ENCODE assay signal across 8 cellular contexts in genomic region chr13:44989941-44990340, GRCh38. TPM values are rescaled to one million over a fixed set of nuclear protein-coding genes. Genes with fewer than 3 reads are reported as not detected.
DNase-seq lines count a peak whose midpoint lies in the region.

No MANE protein-coding gene starts in this region.

- H3K9me3 Mint-ChIP-seq in activated CD4-positive, alpha-beta T cell treated with anti-CD3 and anti-CD28 coated beads, Interleukin-2, amount 10 ng/mL, durations not matched to agents 24 days and 14 days = no peaks in the 10 kb centered on the region
- no peaks in the 10 kb centered on the region for H3K9me3 Mint-ChIP-seq in dendritic cell treated with granulocyte-macrophage colony-stimulating factor and Interleukin-4, amounts not matched to agents 40 ng/mL and 50 ng/mL, for 4 days

- H3K4me3 ChIP-seq in NT2/D1 (ENCODE audit: insufficient read length, low read depth) (peak overlapping the region; percentile 92), mucosa of stomach (ENCODE audit: low read length) (peak overlapping the region; percentile 91)

- H3K27me3 ChIP-seq in NT2/D1 (ENCODE audit: insufficient read depth, insufficient read length) (no peaks in the 10 kb centered on the region), mucosa of stomach (ENCODE audit: control insufficient read depth, insufficient read depth, low read length) (no peaks in the 10 kb centered on the region)

- H3K4me1 ChIP-seq in NT2/D1 (ENCODE audit: insufficient read depth, insufficient read length) (no peaks in the 10 kb centered on the region), mucosa of stomach (ENCODE audit: control insufficient read depth, insufficient read depth, low read length) (peaks cover 7% of the 10 kb centered on the region)

- peaks cover 46% of the 10 kb centered on the region for H3K4me1 Mint-ChIP-seq in activated CD4-positive, alpha-beta T cell treated with anti-CD3 and anti-CD28 coated beads, Interleukin-2, amount 10 ng/mL, durations not matched to agents 24 days and 14 days
- peaks cover 33% of the 10 kb centered on the region for H3K4me1 Mint-ChIP-seq in dendritic cell treated with granulocyte-macrophage colony-stimulating factor and Interleukin-4, amounts not matched to agents 40 ng/mL and 50 ng/mL, for 4 days (ENCODE audit: low read depth)

- H3K36me3 Mint-ChIP-seq in activated CD4-positive, alpha-beta T cell treated with anti-CD3 and anti-CD28 coated beads, Interleukin-2, amount 10 ng/mL, durations not matched to agents 24 days and 14 days (ENCODE audit: low read depth) = peaks cover 20% of the 10 kb centered on the region
- H3K36me3 Mint-ChIP-seq in dendritic cell treated with granulocyte-macrophage colony-stimulating factor and Interleukin-4, amounts not matched to agents 40 ng/mL and 50 ng/mL, for 4 days (ENCODE audit: low read depth) = peaks cover 34% of the 10 kb centered on the region

- peak; percentile 74 for DNase-seq in activated CD4-positive, alpha-beta T cell treated with anti-CD3 and anti-CD28 coated beads, Interleukin-2, amount 10 ng/mL, durations not matched to agents 24 days and 14 days
- no peak for DNase-seq in activated CD4-positive, alpha-beta T cell treated with anti-CD3 and anti-CD28 coated beads for 48 hours
- DNase-seq in NT2/D1 (ENCODE audit: low read depth, low spot score) (no peak), posterior vena cava (ENCODE audit: low spot score) (no peak), inferior parietal cortex (ENCODE audit: extremely low spot score) (no peak), A172 (ENCODE audit: low spot score) (no peak)

- peak overlapping the region; percentile 99 for H3K4me3 Mint-ChIP-seq in activated CD4-positive, alpha-beta T cell treated with anti-CD3 and anti-CD28 coated beads, Interleukin-2, amount 10 ng/mL, durations not matched to agents 24 days and 14 days
- peak overlapping the region; percentile 95 for H3K4me3 Mint-ChIP-seq in dendritic cell treated with granulocyte-macrophage colony-stimulating factor and Interleukin-4, amounts not matched to agents 40 ng/mL and 50 ng/mL, for 4 days

- peak overlapping the region; percentile 98 for H3K27ac Mint-ChIP-seq in activated CD4-positive, alpha-beta T cell treated with anti-CD3 and anti-CD28 coated beads, Interleukin-2, amount 10 ng/mL, durations not matched to agents 24 days and 14 days
- peak overlapping the region; percentile 96 for H3K27ac Mint-ChIP-seq in dendritic cell treated with granulocyte-macrophage colony-stimulating factor and Interleukin-4, amounts not matched to agents 40 ng/mL and 50 ng/mL, for 4 days

- no peaks in the 10 kb centered on the region for H3K9me3 ChIP-seq in NT2/D1 (ENCODE audit: insufficient read depth, low read length)
- no peaks in the 10 kb centered on the region for H3K9me3 ChIP-seq in mucosa of stomach (ENCODE audit: control insufficient read depth, low read length)

- H3K36me3 ChIP-seq in NT2/D1 (ENCODE audit: insufficient read depth, insufficient read length, low read length) = peaks cover 21% of the 10 kb centered on the region
- H3K36me3 ChIP-seq in mucosa of stomach (ENCODE audit: control insufficient read depth, insufficient read depth, low read length) = no peaks in the 10 kb centered on the region

- H3K27me3 Mint-ChIP-seq in activated CD4-positive, alpha-beta T cell treated with anti-CD3 and anti-CD28 coated beads, Interleukin-2, amount 10 ng/mL, durations not matched to agents 24 days and 14 days = no peaks in the 10 kb centered on the region
- H3K27me3 Mint-ChIP-seq in dendritic cell treated with granulocyte-macrophage colony-stimulating factor and Interleukin-4, amounts not matched to agents 40 ng/mL and 50 ng/mL, for 4 days = no peaks in the 10 kb centered on the region

- H3K9ac ChIP-seq in NT2/D1 (ENCODE audit: insufficient read length, low read depth) = peak overlapping the region; percentile 88
- peak overlapping the region; percentile 83 for H3K9ac ChIP-seq in mucosa of stomach (ENCODE audit: low read length)

- intact Hi-C loops in activated CD4-positive, alpha-beta T cell treated with anti-CD3 and anti-CD28 coated beads, Interleukin-2, amount 10 ng/mL, durations not matched to agents 24 days and 14 days (cut with micrococcal nuclease) = loop anchor here (1.0 to 5.0 kb wide), 5 partner anchors 72 to 1062 kb away; partner anchors contain the start of gene ZC3H13
- intact Hi-C loops in dendritic cell treated with granulocyte-macrophage colony-stimulating factor and Interleukin-4, amounts not matched to agents 40 ng/mL and 50 ng/mL, for 4 days (cut with micrococcal nuclease) = loop anchor here (1.0 kb wide), 1 partner anchor 72 kb away; no protein-coding TSS in a partner anchor
- intact Hi-C loops in posterior vena cava (cut with DNase I) = no loop called here

RNA-seq across cellular contexts. Expression of gene GPALPP1, which starts 0.6 kb away (rescaled TPM):
- 29.1 and 32.3 TPM in 2 replicates for total RNA-seq in activated CD4-positive, alpha-beta T cell treated with anti-CD3 and anti-CD28 coated beads, Interleukin-2, amount 10 ng/mL, durations not matched to agents 24 days and 14 days
- 10 to 100 TPM; 22.2 to 23.1 TPM for total RNA-seq in posterior vena cava
- 35.5 and 66.3 TPM in 2 replicates for total RNA-seq in A172 (2014; rRNA removed; shearing (Covaris generic))

RNA-seq across cellular contexts. Expression of gene NUFIP1, which starts 0.7 kb away (rescaled TPM):
- 13.3 and 13.8 TPM in 2 replicates for total RNA-seq in activated CD4-positive, alpha-beta T cell treated with anti-CD3 and anti-CD28 coated beads, Interleukin-2, amount 10 ng/mL, durations not matched to agents 24 days and 14 days
- total RNA-seq in posterior vena cava = 1 to 10 TPM; 5.0 to 5.1 TPM
- total RNA-seq in A172 (2014; rRNA removed; shearing (Covaris generic)) = 5.6 and 7.3 TPM in 2 replicates

Comparison
In these comparisons a context has a peak if more than half of its experiments do, and no peak if none do; other contexts are left out.
1. intact Hi-C loops: an anchor here in activated CD4-positive, alpha-beta T cell treated with anti-CD3 and anti-CD28 coated beads, Interleukin-2, amount 10 ng/mL, durations not matched to agents 24 days and 14 days (1.0 to 5.0 kb wide) and dendritic cell treated with granulocyte-macrophage colony-stimulating factor and Interleukin-4, amounts not matched to agents 40 ng/mL and 50 ng/mL, for 4 days (1.0 kb wide); none called in posterior vena cava.